12 cellular contexts compared by ENCODE assay signal in the genomic region with DNA sequence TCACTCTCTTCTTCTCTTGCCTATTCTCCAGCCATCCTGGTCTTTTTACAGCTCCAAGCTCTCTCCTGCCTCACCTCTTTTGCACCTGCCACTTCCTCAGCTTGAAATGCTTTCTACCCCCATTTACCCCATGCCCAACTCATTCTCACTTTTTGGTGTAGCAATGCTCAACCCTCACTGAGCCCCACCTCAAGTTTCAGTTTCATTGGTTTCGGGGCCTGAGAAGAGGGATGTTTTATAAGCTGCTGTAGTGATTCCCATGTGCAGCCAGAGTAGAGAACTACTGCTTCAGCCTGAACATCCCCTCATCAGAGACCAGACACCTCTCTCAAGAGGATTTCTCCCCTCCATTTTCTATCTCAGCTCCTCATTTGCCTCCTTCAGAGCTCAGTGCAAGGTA. TPM values are rescaled to one million over a fixed set of nuclear protein-coding genes. Genes with fewer than 3 reads are reported as not detected.
A peak's percentile ranks its signal among the peaks of the same experiment; 100 is the strongest.
DNase-seq lines count a peak whose midpoint lies in the region; ATAC-seq, FAIRE-seq and TF ChIP-seq lines count a peak whose summit lies in the region.
"Had no signal": no experiment of that assay in that cellular context is flagged by ENCODE, and none has a peak within 500 bp of the region (broad histone marks: within the 10 kb centered on the region; RNA-seq: fewer than 3 reads in every experiment).

No MANE protein-coding gene starts in this region.

- H3K4me1 ChIP-seq in CD4-positive, alpha-beta memory T cell (ENCODE audit: insufficient read depth, low read length) = peaks cover 6% of the 10 kb centered on the region
- no peaks in the 10 kb centered on the region for H3K4me1 ChIP-seq in pancreas
- H3K4me1 ChIP-seq: BE2C had no signal

- POLR2A ChIA-PET in CD4-positive, alpha-beta memory T cell (lab: Charles Lee; ENCODE audit: partially characterized antibody) = interaction anchor here (0.8 to 1.5 kb wide), 3 partner anchors 9 to 53 kb away, joined by 3 to 6 read pairs (median 3); no protein-coding TSS in a partner anchor

- no peak for DNase-seq in CD4-positive, alpha-beta memory T cell
- DNase-seq in NOMO-1 (lab: John Stamatoyannopoulos, UW; ENCODE audit: unreplicated experiment in 2 of 2) (peak; percentile 88 to 89), activated gamma-delta T cell (lab: John Stamatoyannopoulos, UW) (no peak), pancreas (no peak), dorsolateral prefrontal cortex (no peak)
- DNase-seq: activated B cell treated with CpG ODN at 0.5 μM for 24 hours, BE2C, NCI-H69 had no signal

- no peak for FAIRE-seq in pancreas (lab: Jason Lieb, UNC)

- H3K27me3 ChIP-seq in CD4-positive, alpha-beta memory T cell (ENCODE audit: insufficient read depth, low read length) = no peaks in the 10 kb centered on the region
- H3K27me3 ChIP-seq in pancreas = no peaks in the 10 kb centered on the region
- no peaks in the 10 kb centered on the region for H3K27me3 ChIP-seq in dorsolateral prefrontal cortex
- H3K27me3 ChIP-seq: BE2C had no signal

- peak overlapping the region in 4 of 7 donors; percentile 32 to 83 (median 54) for H3K27ac Mint-ChIP-seq in CD4-positive, alpha-beta memory T cell
- H3K27ac Mint-ChIP-seq: activated B cell treated with CpG ODN at 0.5 μM for 24 hours had no signal

- ATAC-seq in GM19043 (IDR thresholded peaks at IDR 0.05; ENCODE audit: low read depth, unreplicated experiment) (peak; percentile 90), HG02763 (IDR thresholded peaks at IDR 0.05; ENCODE audit: unreplicated experiment) (peak; percentile 85), pancreas (no peak), HG03108 (IDR thresholded peaks at IDR 0.05; ENCODE audit: unreplicated experiment) (no peak)

- no peaks in the 10 kb centered on the region for H3K27me3 Mint-ChIP-seq in CD4-positive, alpha-beta memory T cell
- H3K27me3 Mint-ChIP-seq: activated B cell treated with CpG ODN at 0.5 μM for 24 hours had no signal

- 89% methylated on average over 1 of the region's 1 CpG for WGBS in pancreas, 2 donors

- no peaks in the 10 kb centered on the region for H3K36me3 Mint-ChIP-seq in CD4-positive, alpha-beta memory T cell

- peak overlapping the region in 5 of 8 donors; percentile 33 to 70 (median 48) for H3K4me3 Mint-ChIP-seq in CD4-positive, alpha-beta memory T cell
- H3K4me3 Mint-ChIP-seq: activated B cell treated with CpG ODN at 0.5 μM for 24 hours had no signal

- H3K9me3 Mint-ChIP-seq in CD4-positive, alpha-beta memory T cell = no peaks in the 10 kb centered on the region
- H3K9me3 Mint-ChIP-seq: activated B cell treated with CpG ODN at 0.5 μM for 24 hours had no signal

- CTCF ChIA-PET in CD4-positive, alpha-beta memory T cell (lab: Charles Lee; ENCODE audit: partially characterized antibody) = interaction anchor here (0.9 to 2.3 kb wide), 4 partner anchors 8 to 47 kb away, joined by 3 to 12 read pairs (median 4); no protein-coding TSS in a partner anchor

- no peak overlapping the region for H3K27ac ChIP-seq in CD4-positive, alpha-beta memory T cell (ENCODE audit: low read depth, low read length)
- H3K27ac ChIP-seq in pancreas = no peak overlapping the region
- no peak overlapping the region for H3K27ac ChIP-seq in dorsolateral prefrontal cortex

- intact Hi-C loops in CD4-positive, alpha-beta memory T cell (cut with micrococcal nuclease) = no loop called here
- intact Hi-C loops in pancreas (cut with DNase I) = no loop called here
- intact Hi-C loops in dorsolateral prefrontal cortex (cut with DNase I) = no loop called here

- no peak overlapping the region for H3K4me3 ChIP-seq in CD4-positive, alpha-beta memory T cell (ENCODE audit: low read length in 2 of 2)
- H3K4me3 ChIP-seq in pancreas (no peak overlapping the region), dorsolateral prefrontal cortex (no peak overlapping the region)
- H3K4me3 ChIP-seq: lung had no signal

- no peaks in the 10 kb centered on the region for H3K9me3 ChIP-seq in CD4-positive, alpha-beta memory T cell (ENCODE audit: control insufficient read depth in 1 of 2, low read length in 2 of 2)
- no peaks in the 10 kb centered on the region for H3K9me3 ChIP-seq in pancreas
- H3K9me3 ChIP-seq: BE2C had no signal

- TF ChIP-seq CTCF in pancreas (IDR thresholded peaks at IDR 0.05) = no peak
- TF ChIP-seq CTCF in dorsolateral prefrontal cortex (IDR thresholded peaks at IDR 0.05 in 54 of 56, conservative IDR thresholded peaks at IDR 0.05 in 2 of 56; ENCODE audit: low read depth in 1 of 56, partially characterized antibody in 56 of 56) = no peak

- peaks cover 6 to 17% (median 11%) of the 10 kb centered on the region in 4 donors for H3K4me1 Mint-ChIP-seq in CD4-positive, alpha-beta memory T cell

- H3K36me3 ChIP-seq in CD4-positive, alpha-beta memory T cell (ENCODE audit: insufficient read depth, low read length) = no peaks in the 10 kb centered on the region
- H3K36me3 ChIP-seq in pancreas = no peaks in the 10 kb centered on the region
- H3K36me3 ChIP-seq: BE2C had no signal

RNA-seq across cellular contexts. Expression of a gene that starts 45.2 kb away (rescaled TPM):
- 100 to 1,000 TPM; 571 to 596 TPM for total RNA-seq in CD4-positive, alpha-beta memory T cell
- 100 to 1,000 TPM; 184 to 414 TPM for polyA plus RNA-seq in CD4-positive, alpha-beta memory T cell
- total RNA-seq in pancreas = 10 to 100 TPM in 1 of 6 donors, 1 to 10 TPM in 3, under 1 TPM in 2; 0.79 to 16.9 (median 2.5) TPM
- polyA plus RNA-seq in pancreas = under 1 TPM; 0.49 to 0.56 TPM
- total RNA-seq in dorsolateral prefrontal cortex = 10 to 100 TPM in 81 of 120 experiments, 1 to 10 TPM in 39; 2.2 to 46.5 (median 12.0) TPM

Comparison
In these comparisons a context has a peak if more than half of its experiments do, and no peak if none do; other contexts are left out.
1. DNase-seq: peak in NOMO-1 (2 of 2); none in CD4-positive, alpha-beta memory T cell (0 of 5), activated gamma-delta T cell (single experiment), pancreas (0 of 6) and dorsolateral prefrontal cortex (0 of 10).
2. ATAC-seq: peak in GM19043 (single experiment) and HG02763 (single experiment); none in pancreas (0 of 4) and HG03108 (single experiment).
3. RNA of a gene that starts 45.2 kb away (total RNA-seq): 571 to 596 TPM in CD4-positive, alpha-beta memory T cell; 2.2 to 46.5 TPM in dorsolateral prefrontal cortex and 0.79 to 16.9 TPM in pancreas; every median in the first group is over 10 times any median in the second.